1 cellular context compared by ENCODE assay signal in genomic region chr19:39411006-39411831, GRCh38.
TF ChIP-seq lines count a peak whose summit lies in the region.

No MANE protein-coding gene starts in this region.

TF ChIP-seq in endothelial cell of umbilical vein, 7 proteins besides CTCF, POLR2A, EP300 and RAD21:
- TF ChIP-seq FOS (IDR thresholded peaks at IDR 0.05; ENCODE audit: borderline replicate concordance, insufficient read depth, low read length) (no peak), GATA2 (IDR thresholded peaks at IDR 0.05; ENCODE audit: insufficient read depth, insufficient read length, low read depth, low read length) (no peak), POLR2AphosphoS5 (IDR thresholded peaks at IDR 0.05; ENCODE audit: insufficient read depth, low read depth, low read length) (no peak), JUN (IDR thresholded peaks at IDR 0.05; ENCODE audit: borderline replicate concordance, insufficient read depth, insufficient read length, low read depth) (no peak), MYC (IDR thresholded peaks at IDR 0.05; ENCODE audit: low read depth, low read length) (no peak), EZH2 (IDR thresholded peaks at IDR 0.05; ENCODE audit: borderline replicate concordance, low read depth, low read length, severe bottlenecking) (no peak)
- TF ChIP-seq, protein P1, sequence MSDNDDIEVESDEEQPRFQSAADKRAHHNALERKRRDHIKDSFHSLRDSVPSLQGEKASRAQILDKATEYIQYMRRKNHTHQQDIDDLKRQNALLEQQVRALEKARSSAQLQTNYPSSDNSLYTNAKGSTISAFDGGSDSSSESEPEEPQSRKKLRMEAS (IDR thresholded peaks at IDR 0.05; ENCODE audit: insufficient read depth, insufficient read length), result no peak
